20 cellular contexts compared by ENCODE assay signal in the genomic region with DNA sequence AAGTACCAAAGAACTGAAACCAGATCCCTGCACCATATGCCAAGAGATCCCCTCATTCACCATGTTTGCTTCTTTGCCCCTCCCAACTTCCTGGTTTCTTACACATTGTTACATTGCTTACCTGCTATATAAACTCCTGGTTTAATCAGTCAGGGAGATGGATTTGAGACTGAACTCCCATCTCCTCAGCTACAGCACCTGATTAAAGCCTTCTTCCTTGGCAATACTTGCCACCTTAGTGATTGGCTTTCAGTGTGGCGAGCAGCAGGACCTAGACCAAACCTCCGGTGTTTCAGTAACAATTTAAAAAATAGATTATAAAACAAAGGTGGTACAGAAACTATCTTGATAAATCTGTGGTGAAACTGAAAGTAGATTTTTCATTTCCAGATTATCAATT.
"Had no signal": no experiment of that assay in that cellular context is flagged by ENCODE, and none has a peak within 500 bp of the region (broad histone marks: within the 10 kb centered on the region; RNA-seq: fewer than 3 reads in every experiment).

No MANE protein-coding gene starts in this region.

- DNase-seq: activated CD4-positive, alpha-beta T cell treated with anti-CD3 and anti-CD28 coated beads for 1 hour; activated CD4-positive, alpha-beta T cell treated with anti-CD3 and anti-CD28 coated beads, Interleukin-2, amount 50 U/mL, for 1 hour; activated CD8-positive, alpha-beta T cell treated with anti-CD3 and anti-CD28 coated beads, Interleukin-2, amount 10 ng/mL, durations not matched to agents 7 days and 5 days; activated naive CD8-positive, alpha-beta T cell treated with anti-CD3 and anti-CD28 coated beads for 36 hours; activated T-cell treated with anti-CD3 and anti-CD28 coated beads, Interleukin-2, amount 50 U/mL, for 1 hour; cerebellar nuclear complex; kidney; nephron progenitor cell; stimulated activated CD4-positive, alpha-beta T cell treated with anti-CD3 and anti-CD28 coated beads, Interleukin-2, amount 100 ng/mL, for 48 hours; stimulated activated CD8-positive, alpha-beta memory T cell treated with anti-CD3 and anti-CD28 coated beads, Interleukin-4, amount 100 ng/mL, for 48 hours; stimulated activated naive B cell treated with anti-CD40 and anti-IgM and Interleukin-4, amounts not matched to agents 10 μg/mL and 1 μg/mL and 100 μg/mL, for 72 hours; T-cell; testis; WERI-Rb-1 had no signal

- H3K4me1 ChIP-seq: parathyroid adenoma had no signal

- H3K27me3 ChIP-seq: breast epithelium, testis, upper lobe of right lung had no signal

- H3K4me3 ChIP-seq: breast epithelium, coronary artery, testis, upper lobe of right lung had no signal

- H3K9me3 ChIP-seq: testis, upper lobe of right lung had no signal

- H3K36me3 ChIP-seq: breast epithelium, upper lobe of right lung, WERI-Rb-1 had no signal

- H3K27ac ChIP-seq: breast epithelium, coronary artery, epithelial cell of prostate, parathyroid adenoma, testis, upper lobe of right lung, WERI-Rb-1 had no signal

- H3K79me2 ChIP-seq: parathyroid adenoma had no signal

- H3K9ac ChIP-seq: parathyroid adenoma had no signal

- ATAC-seq: activated CD8-positive, alpha-beta T cell treated with anti-CD3 and anti-CD28 coated beads, Interleukin-2, amount 10 ng/mL, durations not matched to agents 7 days and 5 days; stimulated activated naive B cell treated with anti-CD40 and anti-IgM and Interleukin-4, amounts not matched to agents 10 μg/mL and 1 μg/mL and 100 μg/mL, for 72 hours; T-cell had no signal

- H2AFZ ChIP-seq: parathyroid adenoma had no signal

- FAIRE-seq: astrocyte, kidney had no signal
